8 cellular contexts compared by ENCODE assay signal in genomic region chr3:129399145-129399894, GRCh38. TPM values are rescaled to one million over a fixed set of nuclear protein-coding genes. Genes with fewer than 3 reads are reported as not detected.
DNase-seq lines count a peak whose midpoint lies in the region; ATAC-seq and TF ChIP-seq lines count a peak whose summit lies in the region.

No MANE protein-coding gene starts in this region.

- no peaks in the 10 kb centered on the region for H4K20me1 ChIP-seq in neural cell (ENCODE audit: insufficient read depth)

- peak overlapping the region; percentile 89 for H3K4me3 ChIP-seq in LNCaP clone FGC (ENCODE audit: low read depth, low read length)
- H3K4me3 ChIP-seq in RWPE2 (ENCODE audit: severe bottlenecking) = peak overlapping the region; percentile 50
- H3K4me3 ChIP-seq in fibroblast of villous mesenchyme (ENCODE audit: low read depth, low read length) = peak overlapping the region; percentile 82
- peak overlapping the region; percentile 76 for H3K4me3 ChIP-seq in neural cell (ENCODE audit: low read length)
- H3K4me3 ChIP-seq in stomach = peak overlapping the region; percentile 80 to 93 (median 91)

- H3K9me3 ChIP-seq in RWPE2 (ENCODE audit: severe bottlenecking) (no peaks in the 10 kb centered on the region), neural cell (ENCODE audit: low read length) (no peaks in the 10 kb centered on the region), stomach (no peaks in the 10 kb centered on the region)

- intact Hi-C loops in stomach (cut with DNase I; ENCODE audit: low total_unique reads) = no loop called here

- 0 to 1% (median 1%) methylated on average over 24 to 25 of the region's 25 CpGs for WGBS in stomach, 5 donors

- TF ChIP-seq POLR2A in stomach (IDR thresholded peaks at IDR 0.05) = no peak

- peak; percentile 90 for TF ChIP-seq CTCF in LNCaP clone FGC (IDR thresholded peaks at IDR 0.05; ENCODE audit: control insufficient read depth, extremely low read depth, insufficient read depth)
- peak; percentile 96 for TF ChIP-seq CTCF in RWPE2 (IDR thresholded peaks at IDR 0.05; ENCODE audit: poor library complexity, severe bottlenecking)
- peak; percentile 65 for TF ChIP-seq CTCF in fibroblast of villous mesenchyme (IDR thresholded peaks at IDR 0.05; ENCODE audit: insufficient read depth, low read depth, low read length)
- peak; percentile 97 for TF ChIP-seq CTCF in neural cell (IDR thresholded peaks at IDR 0.05; ENCODE audit: poor library complexity, severe bottlenecking)
- peak in 5 of 7 experiments; percentile 51 to 90 (median 63) for TF ChIP-seq CTCF in stomach (IDR thresholded peaks at IDR 0.05)

- H3K27me3 ChIP-seq in RWPE2 (ENCODE audit: insufficient read depth, poor library complexity, severe bottlenecking) = no peaks in the 10 kb centered on the region
- H3K27me3 ChIP-seq in neural cell (ENCODE audit: insufficient read depth, low read depth, low read length) = no peaks in the 10 kb centered on the region
- no peaks in the 10 kb centered on the region for H3K27me3 ChIP-seq in stomach

- TF ChIP-seq EP300 in neural cell (conservative IDR thresholded peaks at IDR 0.05; ENCODE audit: poor library complexity, severe bottlenecking) (peak; percentile 36), stomach (IDR thresholded peaks at IDR 0.05) (no peak)

- peak; percentile 97 for DNase-seq in G401 (ENCODE audit: low spot score)
- peak; percentile 97 for DNase-seq in H4 (ENCODE audit: low spot score)
- peak; percentile 97 for DNase-seq in LNCaP clone FGC (ENCODE audit: low read depth)
- DNase-seq in RWPE2 (ENCODE audit: low spot score) = no peak
- peak; percentile 57 for DNase-seq in activated effector memory CD4-positive, alpha-beta T cell treated with Interleukin-2 at 50 U/mL for 16 hours
- peak; percentile 97 for DNase-seq in fibroblast of villous mesenchyme (ENCODE audit: low read depth)
- DNase-seq in stomach = peak; percentile 89

- ATAC-seq in RWPE2 (ENCODE audit: low read depth) = peak; percentile 86

- H3K36me3 ChIP-seq in RWPE2 (ENCODE audit: low read depth) (peaks cover 6% of the 10 kb centered on the region), neural cell (ENCODE audit: insufficient read depth, low read length) (no peaks in the 10 kb centered on the region), stomach (peaks cover 0 to 23% (median 17%) of the 10 kb centered on the region in 4 donors)

- peak overlapping the region; percentile 70 for H2AFZ ChIP-seq in neural cell (ENCODE audit: low read depth, low read length)

- no peak for TF ChIP-seq RAD21 in neural cell (conservative IDR thresholded peaks at IDR 0.05)

- H3K79me2 ChIP-seq in neural cell (replicated peaks; ENCODE audit: insufficient read depth, low read length) = peaks cover 26% of the 10 kb centered on the region

- H3K9me2 ChIP-seq in neural cell (ENCODE audit: insufficient read depth, low read length) = no peaks in the 10 kb centered on the region

- in situ Hi-C loops in G401 (cut with HindIII; ENCODE audit: low sequenced_read_pairs) = no loop called here

- H3K9ac ChIP-seq in neural cell (ENCODE audit: low read length) = peak overlapping the region; percentile 81

- H3K4me2 ChIP-seq in neural cell (ENCODE audit: low read length) = peak overlapping the region; percentile 44

- H3K4me1 ChIP-seq in RWPE2 (ENCODE audit: insufficient read depth, poor library complexity, severe bottlenecking) = peaks cover 5% of the 10 kb centered on the region
- H3K4me1 ChIP-seq in stomach = peaks cover 8 to 38% (median 25%) of the 10 kb centered on the region in 4 donors

- H3F3A ChIP-seq in neural cell (ENCODE audit: insufficient read depth, low read length, poor library complexity, severe bottlenecking) = no peaks in the 10 kb centered on the region

- peak overlapping the region; percentile 49 for H3K27ac ChIP-seq in RWPE2 (ENCODE audit: poor library complexity, severe bottlenecking)
- H3K27ac ChIP-seq in neural cell (ENCODE audit: low read length) = peak overlapping the region; percentile 64
- H3K27ac ChIP-seq in stomach = peak overlapping the region; percentile 83 to 93 (median 89)

TF ChIP-seq in neural cell, 6 proteins besides CTCF, POLR2A, EP300 and RAD21:
- TF ChIP-seq SMC3 (conservative IDR thresholded peaks at IDR 0.05; ENCODE audit: poor library complexity) (peak; percentile 49), MXI1 (conservative IDR thresholded peaks at IDR 0.05; ENCODE audit: poor library complexity, severe bottlenecking) (peak; percentile 68), POLR2AphosphoS5 (IDR thresholded peaks at IDR 0.05) (peak; percentile 77), TAF1 (IDR thresholded peaks at IDR 0.05; ENCODE audit: low read depth) (no peak)
TF ChIP-seq in neural cell: peak in this region for 3.

RNA-seq across cellular contexts. Expression of gene EFCAB12, which starts 29.1 kb away (rescaled TPM):
- total RNA-seq in G401 (2014; rRNA removed; shearing (Covaris generic)) = not detected in 2 replicates
- total RNA-seq in H4 (2014; rRNA removed; shearing (Covaris generic)) = 0.06 TPM in 1 of 2 replicates, not detected in the other
- total RNA-seq in fibroblast of villous mesenchyme = not detected in 2 replicates
- 0.14 and 0.32 TPM in 2 replicates for polyA plus RNA-seq in neural cell
- polyA minus RNA-seq in neural cell = 0.58 and 0.97 TPM in 2 replicates
- total RNA-seq in stomach = 1 to 10 TPM in 1 of 5 donors, under 1 TPM in 2, not detected in 2; 0.72 to 4.0 (median 0.92) TPM
- polyA plus RNA-seq in stomach = 1 to 10 TPM in 2 of 3 donors, under 1 TPM in 1; 0.33 to 2.7 (median 2.6) TPM

RNA-seq across cellular contexts. Expression of gene MBD4, which starts 40.4 kb away (rescaled TPM):
- total RNA-seq in G401 (2014; rRNA removed; shearing (Covaris generic)) = 14.0 and 18.9 TPM in 2 replicates
- 35.4 and 40.5 TPM in 2 replicates for total RNA-seq in H4 (2014; rRNA removed; shearing (Covaris generic))
- total RNA-seq in fibroblast of villous mesenchyme (30.0 and 32.0 TPM in 2 replicates), stomach (10 to 100 TPM in 4 of 5 donors, 1 to 10 TPM in 1; 5.8 to 74.1 (median 40.6) TPM)
- polyA plus RNA-seq in neural cell (48.9 and 50.0 TPM in 2 replicates), stomach (10 to 100 TPM; 13.8 to 23.4 (median 20.1) TPM)
- 24.3 and 31.4 TPM in 2 replicates for polyA minus RNA-seq in neural cell

RNA-seq across cellular contexts. Expression of gene IFT122, which starts 40.7 kb away (rescaled TPM):
- total RNA-seq in G401 (2014; rRNA removed; shearing (Covaris generic)) = 14.6 and 19.9 TPM in 2 replicates
- 12.4 and 23.6 TPM in 2 replicates for total RNA-seq in H4 (2014; rRNA removed; shearing (Covaris generic))
- total RNA-seq in fibroblast of villous mesenchyme (19.9 and 21.3 TPM in 2 replicates), stomach (100 to 1,000 TPM in 2 of 5 donors, 10 to 100 TPM in 2, 1 to 10 TPM in 1; 9.9 to 163 (median 61.5) TPM)
- polyA plus RNA-seq in neural cell (21.6 and 28.3 TPM in 2 replicates), stomach (10 to 100 TPM; 12.3 to 17.0 (median 13.9) TPM)
- polyA minus RNA-seq in neural cell = 33.4 and 38.5 TPM in 2 replicates
